2 cellular contexts compared by ENCODE assay signal in the genomic region with DNA sequence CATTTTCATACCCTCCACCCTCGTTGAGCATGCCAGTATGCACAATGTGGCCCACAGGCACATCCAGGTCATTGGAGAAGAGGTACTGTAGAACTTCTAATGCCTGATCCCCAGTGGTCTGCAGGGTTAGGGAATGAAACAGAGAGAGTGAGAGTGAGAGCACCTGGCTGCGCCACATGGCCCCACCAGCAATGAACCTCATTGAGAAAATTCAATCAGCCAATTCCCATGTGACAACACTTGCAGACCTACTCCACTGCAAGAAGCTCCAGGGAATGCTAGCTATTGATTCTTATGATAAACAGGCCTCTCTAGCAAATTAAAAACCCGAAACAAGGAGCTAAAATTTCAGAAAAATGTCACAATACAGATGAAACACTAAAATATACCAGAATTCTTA. TPM values are rescaled to one million over a fixed set of nuclear protein-coding genes. Genes with fewer than 3 reads are reported as not detected.
"Had no signal": no experiment of that assay in that cellular context is flagged by ENCODE, and none has a peak within 500 bp of the region (broad histone marks: within the 10 kb centered on the region; RNA-seq: fewer than 3 reads in every experiment).

No MANE protein-coding gene starts in this region.

RNA-seq across cellular contexts. Expression of gene NPIPB15, which starts 38.6 kb away (rescaled TPM):
- total RNA-seq: activated CD8-positive, alpha-beta memory T cell treated with anti-CD3 and anti-CD28 coated beads for 36 hours; activated CD8-positive, alpha-beta memory T cell treated with anti-CD3 and anti-CD28 coated beads, Interleukin-2, amount 10 ng/mL, durations not matched to agents 7 days and 5 days had no signal
